In genomic region chr11:125301301-125301700, GRCh38 we compare ENCODE assay signal across 2 cellular contexts.
TF ChIP-seq lines count a peak whose summit lies in the region.

No MANE protein-coding gene starts in this region.

TF ChIP-seq in IMR-90, 13 proteins besides CTCF, POLR2A, EP300 and RAD21:
- TF ChIP-seq, protein P1, sequence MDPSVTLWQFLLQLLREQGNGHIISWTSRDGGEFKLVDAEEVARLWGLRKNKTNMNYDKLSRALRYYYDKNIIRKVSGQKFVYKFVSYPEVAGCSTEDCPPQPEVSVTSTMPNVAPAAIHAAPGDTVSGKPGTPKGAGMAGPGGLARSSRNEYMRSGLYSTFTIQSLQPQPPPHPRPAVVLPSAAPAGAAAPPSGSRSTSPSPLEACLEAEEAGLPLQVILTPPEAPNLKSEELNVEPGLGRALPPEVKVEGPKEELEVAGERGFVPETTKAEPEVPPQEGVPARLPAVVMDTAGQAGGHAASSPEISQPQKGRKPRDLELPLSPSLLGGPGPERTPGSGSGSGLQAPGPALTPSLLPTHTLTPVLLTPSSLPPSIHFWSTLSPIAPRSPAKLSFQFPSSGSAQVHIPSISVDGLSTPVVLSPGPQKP (IDR thresholded peaks at IDR 0.05; ENCODE audit: borderline replicate concordance, low read depth, low read length) = no peak
- TF ChIP-seq NFE2L2 (IDR thresholded peaks at IDR 0.05; ENCODE audit: low read depth, low read length) = no peak
- no peak for TF ChIP-seq MAZ (IDR thresholded peaks at IDR 0.05; ENCODE audit: borderline replicate concordance, low read depth, low read length)
- no peak for TF ChIP-seq RCOR1 (IDR thresholded peaks at IDR 0.05; ENCODE audit: insufficient replicate concordance, low read length)
- no peak for TF ChIP-seq BHLHE40 (IDR thresholded peaks at IDR 0.05; ENCODE audit: low read depth, low read length)
- TF ChIP-seq, protein P2, sequence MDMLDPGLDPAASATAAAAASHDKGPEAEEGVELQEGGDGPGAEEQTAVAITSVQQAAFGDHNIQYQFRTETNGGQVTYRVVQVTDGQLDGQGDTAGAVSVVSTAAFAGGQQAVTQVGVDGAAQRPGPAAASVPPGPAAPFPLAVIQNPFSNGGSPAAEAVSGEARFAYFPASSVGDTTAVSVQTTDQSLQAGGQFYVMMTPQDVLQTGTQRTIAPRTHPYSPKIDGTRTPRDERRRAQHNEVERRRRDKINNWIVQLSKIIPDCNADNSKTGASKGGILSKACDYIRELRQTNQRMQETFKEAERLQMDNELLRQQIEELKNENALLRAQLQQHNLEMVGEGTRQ (IDR thresholded peaks at IDR 0.05; ENCODE audit: low read depth, low read length) = no peak
- no peak for TF ChIP-seq SMC3 (IDR thresholded peaks at IDR 0.05; ENCODE audit: low read depth, low read length)
- TF ChIP-seq CHD1 (IDR thresholded peaks at IDR 0.05; ENCODE audit: low read depth, low read length) = no peak
- TF ChIP-seq CEBPB (IDR thresholded peaks at IDR 0.05; ENCODE audit: low read depth, low read length) = no peak
TF ChIP-seq in IMR-90: peak in this region for 0.

TF ChIP-seq in H1, 55 proteins besides CTCF, POLR2A, EP300 and RAD21:
- TF ChIP-seq, protein P2 (IDR thresholded peaks at IDR 0.05; ENCODE audit: low read length) = no peak
- TF ChIP-seq CBX5 (IDR thresholded peaks at IDR 0.05; ENCODE audit: low read depth, low read length) = no peak
- TF ChIP-seq, protein P3, sequence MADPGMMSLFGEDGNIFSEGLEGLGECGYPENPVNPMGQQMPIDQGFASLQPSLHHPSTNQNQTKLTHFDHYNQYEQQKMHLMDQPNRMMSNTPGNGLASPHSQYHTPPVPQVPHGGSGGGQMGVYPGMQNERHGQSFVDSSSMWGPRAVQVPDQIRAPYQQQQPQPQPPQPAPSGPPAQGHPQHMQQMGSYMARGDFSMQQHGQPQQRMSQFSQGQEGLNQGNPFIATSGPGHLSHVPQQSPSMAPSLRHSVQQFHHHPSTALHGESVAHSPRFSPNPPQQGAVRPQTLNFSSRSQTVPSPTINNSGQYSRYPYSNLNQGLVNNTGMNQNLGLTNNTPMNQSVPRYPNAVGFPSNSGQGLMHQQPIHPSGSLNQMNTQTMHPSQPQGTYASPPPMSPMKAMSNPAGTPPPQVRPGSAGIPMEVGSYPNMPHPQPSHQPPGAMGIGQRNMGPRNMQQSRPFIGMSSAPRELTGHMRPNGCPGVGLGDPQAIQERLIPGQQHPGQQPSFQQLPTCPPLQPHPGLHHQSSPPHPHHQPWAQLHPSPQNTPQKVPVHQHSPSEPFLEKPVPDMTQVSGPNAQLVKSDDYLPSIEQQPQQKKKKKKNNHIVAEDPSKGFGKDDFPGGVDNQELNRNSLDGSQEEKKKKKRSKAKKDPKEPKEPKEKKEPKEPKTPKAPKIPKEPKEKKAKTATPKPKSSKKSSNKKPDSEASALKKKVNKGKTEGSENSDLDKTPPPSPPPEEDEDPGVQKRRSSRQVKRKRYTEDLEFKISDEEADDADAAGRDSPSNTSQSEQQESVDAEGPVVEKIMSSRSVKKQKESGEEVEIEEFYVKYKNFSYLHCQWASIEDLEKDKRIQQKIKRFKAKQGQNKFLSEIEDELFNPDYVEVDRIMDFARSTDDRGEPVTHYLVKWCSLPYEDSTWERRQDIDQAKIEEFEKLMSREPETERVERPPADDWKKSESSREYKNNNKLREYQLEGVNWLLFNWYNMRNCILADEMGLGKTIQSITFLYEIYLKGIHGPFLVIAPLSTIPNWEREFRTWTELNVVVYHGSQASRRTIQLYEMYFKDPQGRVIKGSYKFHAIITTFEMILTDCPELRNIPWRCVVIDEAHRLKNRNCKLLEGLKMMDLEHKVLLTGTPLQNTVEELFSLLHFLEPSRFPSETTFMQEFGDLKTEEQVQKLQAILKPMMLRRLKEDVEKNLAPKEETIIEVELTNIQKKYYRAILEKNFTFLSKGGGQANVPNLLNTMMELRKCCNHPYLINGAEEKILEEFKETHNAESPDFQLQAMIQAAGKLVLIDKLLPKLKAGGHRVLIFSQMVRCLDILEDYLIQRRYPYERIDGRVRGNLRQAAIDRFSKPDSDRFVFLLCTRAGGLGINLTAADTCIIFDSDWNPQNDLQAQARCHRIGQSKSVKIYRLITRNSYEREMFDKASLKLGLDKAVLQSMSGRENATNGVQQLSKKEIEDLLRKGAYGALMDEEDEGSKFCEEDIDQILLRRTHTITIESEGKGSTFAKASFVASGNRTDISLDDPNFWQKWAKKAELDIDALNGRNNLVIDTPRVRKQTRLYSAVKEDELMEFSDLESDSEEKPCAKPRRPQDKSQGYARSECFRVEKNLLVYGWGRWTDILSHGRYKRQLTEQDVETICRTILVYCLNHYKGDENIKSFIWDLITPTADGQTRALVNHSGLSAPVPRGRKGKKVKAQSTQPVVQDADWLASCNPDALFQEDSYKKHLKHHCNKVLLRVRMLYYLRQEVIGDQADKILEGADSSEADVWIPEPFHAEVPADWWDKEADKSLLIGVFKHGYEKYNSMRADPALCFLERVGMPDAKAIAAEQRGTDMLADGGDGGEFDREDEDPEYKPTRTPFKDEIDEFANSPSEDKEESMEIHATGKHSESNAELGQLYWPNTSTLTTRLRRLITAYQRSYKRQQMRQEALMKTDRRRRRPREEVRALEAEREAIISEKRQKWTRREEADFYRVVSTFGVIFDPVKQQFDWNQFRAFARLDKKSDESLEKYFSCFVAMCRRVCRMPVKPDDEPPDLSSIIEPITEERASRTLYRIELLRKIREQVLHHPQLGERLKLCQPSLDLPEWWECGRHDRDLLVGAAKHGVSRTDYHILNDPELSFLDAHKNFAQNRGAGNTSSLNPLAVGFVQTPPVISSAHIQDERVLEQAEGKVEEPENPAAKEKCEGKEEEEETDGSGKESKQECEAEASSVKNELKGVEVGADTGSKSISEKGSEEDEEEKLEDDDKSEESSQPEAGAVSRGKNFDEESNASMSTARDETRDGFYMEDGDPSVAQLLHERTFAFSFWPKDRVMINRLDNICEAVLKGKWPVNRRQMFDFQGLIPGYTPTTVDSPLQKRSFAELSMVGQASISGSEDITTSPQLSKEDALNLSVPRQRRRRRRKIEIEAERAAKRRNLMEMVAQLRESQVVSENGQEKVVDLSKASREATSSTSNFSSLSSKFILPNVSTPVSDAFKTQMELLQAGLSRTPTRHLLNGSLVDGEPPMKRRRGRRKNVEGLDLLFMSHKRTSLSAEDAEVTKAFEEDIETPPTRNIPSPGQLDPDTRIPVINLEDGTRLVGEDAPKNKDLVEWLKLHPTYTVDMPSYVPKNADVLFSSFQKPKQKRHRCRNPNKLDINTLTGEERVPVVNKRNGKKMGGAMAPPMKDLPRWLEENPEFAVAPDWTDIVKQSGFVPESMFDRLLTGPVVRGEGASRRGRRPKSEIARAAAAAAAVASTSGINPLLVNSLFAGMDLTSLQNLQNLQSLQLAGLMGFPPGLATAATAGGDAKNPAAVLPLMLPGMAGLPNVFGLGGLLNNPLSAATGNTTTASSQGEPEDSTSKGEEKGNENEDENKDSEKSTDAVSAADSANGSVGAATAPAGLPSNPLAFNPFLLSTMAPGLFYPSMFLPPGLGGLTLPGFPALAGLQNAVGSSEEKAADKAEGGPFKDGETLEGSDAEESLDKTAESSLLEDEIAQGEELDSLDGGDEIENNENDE (IDR thresholded peaks at IDR 0.05; ENCODE audit: insufficient replicate concordance, low read length) = no peak
- no peak for TF ChIP-seq KDM1A (IDR thresholded peaks at IDR 0.05; ENCODE audit: borderline replicate concordance, low read length)
- no peak for TF ChIP-seq SRF (IDR thresholded peaks at IDR 0.05; ENCODE audit: low read depth, low read length)
- TF ChIP-seq BRCA1 (IDR thresholded peaks at IDR 0.05; ENCODE audit: low read depth, low read length) = no peak
- no peak for TF ChIP-seq RFX5 (IDR thresholded peaks at IDR 0.05; ENCODE audit: borderline replicate concordance, low read depth, low read length)
- TF ChIP-seq HDAC6 (IDR thresholded peaks at IDR 0.05; ENCODE audit: low read depth, low read length) = no peak
- TF ChIP-seq KDM5A (IDR thresholded peaks at IDR 0.05; ENCODE audit: low read length) = no peak
